14 cellular contexts compared by ENCODE assay signal in the genomic region with DNA sequence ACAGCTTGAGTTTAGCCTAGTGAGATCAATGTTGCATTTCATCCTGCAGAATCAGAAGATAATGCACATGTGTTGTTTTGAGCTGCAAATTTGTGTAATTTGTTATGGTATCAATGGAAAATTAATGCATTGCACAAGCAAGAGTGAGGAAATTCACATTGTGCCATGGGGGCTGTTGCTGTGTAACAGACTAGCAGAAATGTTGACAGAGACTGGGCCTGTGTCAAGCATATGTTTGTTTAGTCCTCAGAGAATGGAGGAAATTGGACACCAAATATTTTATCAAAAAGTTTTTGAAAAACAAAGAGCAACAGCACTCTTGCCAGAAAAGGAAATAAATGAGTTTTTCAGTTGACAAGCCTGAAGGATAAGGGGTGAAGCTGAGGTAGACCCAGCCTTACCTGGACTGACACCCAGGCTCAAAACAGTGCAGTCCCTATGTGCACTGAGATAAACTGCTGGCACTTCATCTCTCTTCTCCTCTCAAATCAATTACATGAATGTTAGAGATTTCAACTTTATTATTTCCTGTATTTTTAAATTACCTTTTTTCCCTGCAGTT.
"Had no signal": no experiment of that assay in that cellular context is flagged by ENCODE, and none has a peak within 500 bp of the region (broad histone marks: within the 10 kb centered on the region; RNA-seq: fewer than 3 reads in every experiment).

No MANE protein-coding gene starts in this region.

- H3K27me3 Mint-ChIP-seq: activated CD4-positive, alpha-beta T cell treated with anti-CD3 and anti-CD28 coated beads for 36 hours; activated naive CD8-positive, alpha-beta T cell; dendritic cell treated with granulocyte-macrophage colony-stimulating factor and Interleukin-4, amounts not matched to agents 40 ng/mL and 50 ng/mL, for 4 days; memory B cell had no signal

- H3K9me3 Mint-ChIP-seq: memory B cell, WTC11 had no signal

- H3K36me3 Mint-ChIP-seq: activated naive CD8-positive, alpha-beta T cell; memory B cell; WTC11 had no signal

- DNase-seq: activated CD4-positive, alpha-beta T cell treated with anti-CD3 and anti-CD28 coated beads for 36 hours; activated CD4-positive, alpha-beta T cell treated with anti-CD3 and anti-CD28 coated beads, Interleukin-2, amount 50 U/mL, for 48 hours; activated gamma-delta T cell treated with Interleukin-2 at 50 U/mL for 16 hours; effector CD8-positive, alpha-beta T cell; psoas muscle; right cardiac atrium; stimulated activated naive CD8-positive, alpha-beta T cell treated with anti-CD3 and anti-CD28 coated beads, Interleukin-15, Interleukin-2, amounts not matched to agents 100 U/mL and 50 U/mL, for 24 hours; substantia nigra; transverse colon had no signal

- H3K4me1 Mint-ChIP-seq: activated CD4-positive, alpha-beta T cell treated with anti-CD3 and anti-CD28 coated beads for 36 hours; memory B cell; WTC11 had no signal

- H3K4me3 Mint-ChIP-seq: activated CD4-positive, alpha-beta T cell treated with anti-CD3 and anti-CD28 coated beads for 36 hours; activated naive CD8-positive, alpha-beta T cell; activated T-helper 1 cell treated with anti-CD3 and anti-CD28 coated beads, Interleukin-12 subunit alpha, Interleukin-12 subunit beta, Interleukin-2, Interleukin-4 antibody, amounts not matched to agents 30 ng/mL and 10 ng/mL and 1 ng/mL, durations not matched to agents 14 hours and 24 hours and 36 hours; dendritic cell treated with granulocyte-macrophage colony-stimulating factor and Interleukin-4, amounts not matched to agents 40 ng/mL and 50 ng/mL, for 4 days; memory B cell; WTC11 had no signal

- ATAC-seq: activated CD4-positive, alpha-beta T cell treated with anti-CD3 and anti-CD28 coated beads for 36 hours; psoas muscle; right cardiac atrium; stimulated activated naive CD8-positive, alpha-beta T cell treated with anti-CD3 and anti-CD28 coated beads, Interleukin-15, Interleukin-2, amounts not matched to agents 100 U/mL and 50 U/mL, for 24 hours; WTC11 had no signal

- H3K27ac Mint-ChIP-seq: activated CD4-positive, alpha-beta T cell treated with anti-CD3 and anti-CD28 coated beads for 36 hours; activated naive CD8-positive, alpha-beta T cell; activated T-helper 1 cell treated with anti-CD3 and anti-CD28 coated beads, Interleukin-12 subunit alpha, Interleukin-12 subunit beta, Interleukin-2, Interleukin-4 antibody, amounts not matched to agents 30 ng/mL and 10 ng/mL and 1 ng/mL, durations not matched to agents 14 hours and 24 hours and 36 hours; dendritic cell treated with granulocyte-macrophage colony-stimulating factor and Interleukin-4, amounts not matched to agents 40 ng/mL and 50 ng/mL, for 4 days; memory B cell; WTC11 had no signal
